Comparison of ENCODE assay signal across 8 cellular contexts in genomic region chr5:154038604-154039457, GRCh38. TPM values are rescaled to one million over a fixed set of nuclear protein-coding genes. Genes with fewer than 3 reads are reported as not detected.
DNase-seq lines count a peak whose midpoint lies in the region; ATAC-seq and TF ChIP-seq lines count a peak whose summit lies in the region.

TSS of gene FAM114A2 (minus strand) at chr5:154038910. CDS start at chr5:154034953, 3,957 bp downstream.
TSS of gene MFAP3 (plus strand) at chr5:154038967. CDS start at chr5:154049723, 10,756 bp downstream.

- TF ChIP-seq CTCF in AG04450 (IDR thresholded peaks at IDR 0.05; ENCODE audit: low read depth, low read length) (no peak), WERI-Rb-1 (IDR thresholded peaks at IDR 0.05; ENCODE audit: low read depth, low read length) (no peak), breast epithelium (IDR thresholded peaks at IDR 0.05) (no peak)

- H3K4me1 ChIP-seq in breast epithelium, result peaks cover 0 to 6% of the 10 kb centered on the region in 2 donors
- H3K4me1 ChIP-seq in iPS-20b (ENCODE audit: insufficient read depth, low read length), result peaks cover 4% of the 10 kb centered on the region; the same call in 1 of the 2 replicates

- CTCF ChIA-PET in AG04450 (lab: Charles Lee), result interaction anchor here (0.6 to 2.2 kb wide), 6 partner anchors 9 to 601 kb away, joined by 3 to 6 read pairs (median 4); no protein-coding TSS in a partner anchor

- H3K9me3 ChIP-seq in AG04450 (ENCODE audit: control insufficient read depth, insufficient read depth, low read length) (no peaks in the 10 kb centered on the region), WERI-Rb-1 (ENCODE audit: severe bottlenecking) (no peaks in the 10 kb centered on the region), breast epithelium (no peaks in the 10 kb centered on the region), iPS-20b (ENCODE audit: insufficient read depth, low read depth, low read length) (no peaks in the 10 kb centered on the region)

- peak; percentile 45 for TF ChIP-seq POLR2A in breast epithelium (IDR thresholded peaks at IDR 0.05)

- H3K27me3 ChIP-seq in AG04450 (ENCODE audit: control insufficient read depth, insufficient read depth, low read length) (no peaks in the 10 kb centered on the region), WERI-Rb-1 (ENCODE audit: insufficient read depth, low read depth, severe bottlenecking) (no peaks in the 10 kb centered on the region), breast epithelium (no peaks in the 10 kb centered on the region), iPS-20b (ENCODE audit: insufficient read depth, low read length) (no peaks in the 10 kb centered on the region)

- H3K27ac ChIP-seq in AG04450 (ENCODE audit: low read depth, low read length) (peak within 1 kb of the TSS; percentile 81), WERI-Rb-1 (peak within 1 kb of the TSS; percentile 80), breast epithelium (peak within 1 kb of the TSS; percentile 82 to 92), iPS-20b (ENCODE audit: low read length) (no peak within 1 kb of the TSS), skin epidermis (peak within 1 kb of the TSS; percentile 70 to 93 (median 88))

- intact Hi-C loops in breast epithelium (cut with DNase I; ENCODE audit: low total_unique reads), result no loop called here

- ATAC-seq in GM18873 (IDR thresholded peaks at IDR 0.05; ENCODE audit: low FRiP score, unreplicated experiment) (peak; percentile 96), HG03135 (IDR thresholded peaks at IDR 0.05; ENCODE audit: unreplicated experiment) (peak; percentile 98)

- peak within 1 kb of the TSS; percentile 83 for H3K9ac ChIP-seq in iPS-20b (ENCODE audit: low read depth, low read length)

- H3K4me3 ChIP-seq in AG04450 (ENCODE audit: low read depth, low read length), result peak within 1 kb of the TSS; percentile 93
- H3K4me3 ChIP-seq in WERI-Rb-1 (ENCODE audit: low read depth, low read length), result peak within 1 kb of the TSS; percentile 86
- peak within 1 kb of the TSS; percentile 75 to 89 (median 76) for H3K4me3 ChIP-seq in breast epithelium
- peak within 1 kb of the TSS; percentile 96 for H3K4me3 ChIP-seq in iPS-20b (ENCODE audit: low read length)
- H3K4me3 ChIP-seq in skin epidermis, result peak within 1 kb of the TSS; percentile 63 to 89 (median 76)

- POLR2A ChIA-PET in AG04450 (lab: Yijun Ruan, JAX), result interaction anchor here (0.6 to 1.5 kb wide), 7 partner anchors 10 to 822 kb away, joined by 3 to 10 read pairs (median 3); partner anchors contain the start of gene GALNT10

- DNase-seq in AG04450 (ENCODE audit: low read depth, low spot score) (peak; percentile 45), NCI-H2227 (lab: John Stamatoyannopoulos, UW; ENCODE audit: unreplicated experiment) (peak; percentile 86), WERI-Rb-1 (peak; percentile 93), breast epithelium (ENCODE audit: low spot score in 2 of 2) (peak; percentile 83 to 88)

- H3K36me3 ChIP-seq in WERI-Rb-1 (no peaks in the 10 kb centered on the region; the same call in 1 of the 2 replicates), breast epithelium (no peaks in the 10 kb centered on the region), iPS-20b (ENCODE audit: insufficient read depth, low read depth, low read length) (no peaks in the 10 kb centered on the region)

RNA-seq across cellular contexts. Expression of gene FAM114A2, which starts in this region (rescaled TPM):
- 19.4 and 23.8 TPM in 2 replicates for polyA plus RNA-seq in AG04450 (2011; rRNA removed)
- polyA minus RNA-seq in AG04450 (2011; rRNA and poly(A)+ RNA removed), result 27.5 and 29.6 TPM in 2 replicates
- total RNA-seq in breast epithelium, result 10 to 100 TPM; 21.6 to 32.1 (median 22.0) TPM

RNA-seq across cellular contexts. Expression of gene MFAP3, which starts in this region (rescaled TPM):
- 35.7 and 44.8 TPM in 2 replicates for polyA plus RNA-seq in AG04450 (2011; rRNA removed)
- 42.2 and 56.5 TPM in 2 replicates for polyA minus RNA-seq in AG04450 (2011; rRNA and poly(A)+ RNA removed)
- 10 to 100 TPM; 39.3 to 47.9 (median 43.0) TPM for total RNA-seq in breast epithelium
